1 cellular context compared by ENCODE assay signal in genomic region chr6:32128751-32129296, GRCh38.
A peak's percentile ranks its signal among the peaks of the same experiment; 100 is the strongest.
TF ChIP-seq lines count a peak whose summit lies in the region.

No MANE protein-coding gene starts in this region.

TF ChIP-seq in HepG2, 621 proteins besides CTCF, POLR2A, EP300 and RAD21 (continued from another document):
- TF ChIP-seq ZBTB38 (CRISPR knock-in tag; IDR thresholded peaks at IDR 0.05) (peak; percentile 76; the same call in 1 of the 2 replicates), SATB2 (CRISPR knock-in tag; IDR thresholded peaks at IDR 0.05) (no peak), PRDM15 (CRISPR knock-in tag; IDR thresholded peaks at IDR 0.05) (no peak), SKIL (CRISPR knock-in tag; IDR thresholded peaks at IDR 0.05; ENCODE audit: borderline replicate concordance) (no peak), CREB1 (IDR thresholded peaks at IDR 0.05) (no peak), CREB1 (CRISPR knock-in tag; IDR thresholded peaks at IDR 0.05) (no peak), BCL6 (CRISPR knock-in tag; IDR thresholded peaks at IDR 0.05) (no peak), ZNF33A (CRISPR knock-in tag; IDR thresholded peaks at IDR 0.05; ENCODE audit: borderline replicate concordance) (no peak), BCL3 (CRISPR knock-in tag; IDR thresholded peaks at IDR 0.05) (0 out of 2 replicates have a peak, but pooled peaks have one; percentile 50), TFDP1 (CRISPR knock-in tag; IDR thresholded peaks at IDR 0.05; ENCODE audit: borderline replicate concordance) (no peak), PRPF4 (IDR thresholded peaks at IDR 0.05; ENCODE audit: low read depth, low read length, poor library complexity, severe bottlenecking) (no peak), MEF2D (CRISPR knock-in tag; IDR thresholded peaks at IDR 0.05) (no peak), ETV6 (CRISPR knock-in tag; conservative IDR thresholded peaks at IDR 0.05) (no peak), ARNT (IDR thresholded peaks at IDR 0.05) (no peak), CERS6 (CRISPR knock-in tag; IDR thresholded peaks at IDR 0.05) (no peak), SP5 (CRISPR knock-in tag; IDR thresholded peaks at IDR 0.05; ENCODE audit: borderline replicate concordance, low read depth) (no peak), NFAT5 (CRISPR knock-in tag; IDR thresholded peaks at IDR 0.05) (no peak)
